Comparison of ENCODE assay signal across 16 cellular contexts in the genomic region with DNA sequence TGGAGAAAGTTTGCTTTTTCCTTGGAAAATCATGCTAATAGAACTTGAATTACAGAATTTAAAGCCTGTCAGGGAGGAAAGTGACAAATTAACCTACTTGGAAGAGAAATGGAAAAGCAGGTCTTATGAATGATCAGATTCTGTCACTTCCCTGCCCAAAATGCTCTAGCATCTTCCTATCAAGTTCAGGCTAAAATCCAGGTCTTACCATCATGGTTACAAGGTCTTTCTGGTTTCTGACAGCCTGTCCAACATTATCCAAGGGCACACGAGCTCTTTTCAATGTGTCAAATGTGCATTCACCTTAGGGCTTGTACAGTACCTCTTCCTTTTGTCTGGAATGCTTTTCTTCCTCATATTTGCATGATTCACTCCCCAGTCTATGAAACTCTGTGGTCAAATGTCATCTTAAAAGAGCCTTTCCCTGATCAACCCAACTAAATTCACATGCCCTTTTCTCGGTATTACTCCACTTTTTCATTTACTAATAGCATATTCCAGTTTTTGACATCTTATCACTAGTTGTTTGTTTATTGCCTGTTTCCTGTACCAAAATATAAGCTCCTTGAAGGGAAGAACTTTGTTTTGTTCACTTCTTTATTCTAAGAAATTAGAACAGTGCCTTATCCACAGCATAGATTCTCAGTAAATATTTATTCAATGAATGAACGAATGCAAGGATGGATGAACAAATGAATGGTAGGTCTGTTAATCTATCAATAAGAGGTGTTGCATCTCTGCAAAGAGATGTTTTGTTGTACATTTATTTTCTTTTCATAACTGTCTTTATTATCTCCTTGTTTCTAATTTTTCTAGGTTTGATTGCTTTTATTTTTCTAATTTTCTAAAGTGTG.
DNase-seq lines count a peak whose midpoint lies in the region; ATAC-seq and TF ChIP-seq lines count a peak whose summit lies in the region.
"Had no signal": no experiment of that assay in that cellular context is flagged by ENCODE, and none has a peak within 500 bp of the region (broad histone marks: within the 10 kb centered on the region; RNA-seq: fewer than 3 reads in every experiment).

No MANE protein-coding gene starts in this region.

- no peaks in the 10 kb centered on the region for H3K9me3 Mint-ChIP-seq in activated naive CD4-positive, alpha-beta T cell treated with anti-CD3 and anti-CD28 coated beads, Interleukin-2, amount 50 U/mL, for 72 hours

- H3K9me3 ChIP-seq in OCI-LY3 (ENCODE audit: insufficient read depth, low read length) (no peaks in the 10 kb centered on the region), psoas muscle (no peaks in the 10 kb centered on the region)
- H3K9me3 ChIP-seq: heart right ventricle, upper lobe of left lung had no signal

- no peak overlapping the region for H2AFZ ChIP-seq in OCI-LY3 (ENCODE audit: low read depth, low read length)

- H4K20me1 ChIP-seq in OCI-LY3 (ENCODE audit: insufficient read depth, low read length), result no peaks in the 10 kb centered on the region

- intact Hi-C loops in psoas muscle (cut with DNase I), result no loop called here

- H3K36me3 ChIP-seq in OCI-LY3 (replicated peaks; ENCODE audit: low read depth, low read length) (no peaks in the 10 kb centered on the region), psoas muscle (ENCODE audit: insufficient read depth in 1 of 2, low read depth in 1 of 2) (no peaks in the 10 kb centered on the region)
- H3K36me3 ChIP-seq: heart right ventricle, upper lobe of left lung had no signal

- peak overlapping the region in 1 of 2 donors; percentile 0 for H3K27ac Mint-ChIP-seq in activated naive CD4-positive, alpha-beta T cell treated with anti-CD3 and anti-CD28 coated beads, Interleukin-2, amount 50 U/mL, for 72 hours

- H3K27me3 ChIP-seq in OCI-LY3 (ENCODE audit: low read depth, low read length) (peaks cover 40% of the 10 kb centered on the region), psoas muscle (ENCODE audit: insufficient read depth in 3 of 3, low read length in 2 of 3) (no peaks in the 10 kb centered on the region)
- H3K27me3 ChIP-seq: heart right ventricle, upper lobe of left lung had no signal

- no peaks in the 10 kb centered on the region for H3K79me2 ChIP-seq in OCI-LY3 (ENCODE audit: low read length)

- H3K4me2 ChIP-seq in OCI-LY3 (ENCODE audit: low read length), result peak overlapping the region; percentile 4; the same call in 1 of the 2 replicates

- WGBS in psoas muscle, 3 donors, result 77 to 88% (median 81%) methylated on average over 3 of the region's 3 CpGs

- H3K4me1 ChIP-seq in OCI-LY3 (ENCODE audit: low read length), result peaks cover 56% of the 10 kb centered on the region
- H3K4me1 ChIP-seq in psoas muscle, result peaks cover 6% of the 10 kb centered on the region

- no peak for TF ChIP-seq CTCF in GM12865 (IDR thresholded peaks at IDR 0.05; ENCODE audit: insufficient read depth, low read depth, low read length, missing control alignments)
- TF ChIP-seq CTCF in OCI-LY3 (IDR thresholded peaks at IDR 0.05; ENCODE audit: low read depth, low read length), result no peak
- TF ChIP-seq CTCF in psoas muscle (IDR thresholded peaks at IDR 0.05), result no peak

- ATAC-seq in psoas muscle, result no peak
- ATAC-seq in activated naive CD4-positive, alpha-beta T cell treated with anti-CD3 and anti-CD28 coated beads, Interleukin-2, amount 50 U/mL, for 72 hours, result no peak
- ATAC-seq: heart right ventricle had no signal

- H3K27ac ChIP-seq in OCI-LY3 (ENCODE audit: low read length) (no peak overlapping the region), epithelial cell of prostate (peak overlapping the region; percentile 70), psoas muscle (no peak overlapping the region)
- H3K27ac ChIP-seq: C4-2B, upper lobe of left lung had no signal

- DNase-seq in AG08395 (ENCODE audit: low spot score) (peak; percentile 24), GM12865 (ENCODE audit: low read depth) (peak; percentile 62), epithelial cell of prostate (ENCODE audit: low read depth, low spot score) (no peak), psoas muscle (no peak), NCI-H2196 treated with DMSO at 0.1 percent for 48 hours (lab: John Stamatoyannopoulos, UW; ENCODE audit: unreplicated experiment) (no peak)
- DNase-seq in stimulated activated CD4-positive, alpha-beta T cell treated with anti-CD3 and anti-CD28 coated beads, Interleukin-4, amount 100 ng/mL, for 1 hour, result no peak
- no peak for DNase-seq in activated naive CD4-positive, alpha-beta T cell treated with anti-CD3 and anti-CD28 coated beads, Interleukin-2, amount 50 U/mL, for 72 hours (ENCODE audit: low spot score in 2 of 2)
- DNase-seq: aorta; effector CD8-positive, alpha-beta T cell; heart right ventricle; NCI-H1092; NCI-H774; retina; upper lobe of left lung had no signal

- no peak overlapping the region for H3K9ac ChIP-seq in OCI-LY3 (ENCODE audit: low read length)

- H3K36me3 Mint-ChIP-seq in activated naive CD4-positive, alpha-beta T cell treated with anti-CD3 and anti-CD28 coated beads, Interleukin-2, amount 50 U/mL, for 72 hours, result no peaks in the 10 kb centered on the region

- H3K4me3 ChIP-seq in GM12865 (ENCODE audit: low read depth, low read length) (peak overlapping the region; percentile 18), OCI-LY3 (ENCODE audit: low read length) (no peak overlapping the region), psoas muscle (no peak overlapping the region)
- H3K4me3 ChIP-seq: heart right ventricle, upper lobe of left lung had no signal

Comparison
In these comparisons a context has a peak if more than half of its experiments do, and no peak if none do; other contexts are left out.
1. DNase-seq: peak in AG08395 (single experiment) and GM12865 (single experiment); none in epithelial cell of prostate (single experiment), psoas muscle (0 of 2), NCI-H2196 treated with DMSO at 0.1 percent for 48 hours (single experiment), stimulated activated CD4-positive, alpha-beta T cell treated with anti-CD3 and anti-CD28 coated beads, Interleukin-4, amount 100 ng/mL, for 1 hour (single experiment) and activated naive CD4-positive, alpha-beta T cell treated with anti-CD3 and anti-CD28 coated beads, Interleukin-2, amount 50 U/mL, for 72 hours (0 of 2).